Comparison of ENCODE assay signal across 19 cellular contexts in the genomic region with DNA sequence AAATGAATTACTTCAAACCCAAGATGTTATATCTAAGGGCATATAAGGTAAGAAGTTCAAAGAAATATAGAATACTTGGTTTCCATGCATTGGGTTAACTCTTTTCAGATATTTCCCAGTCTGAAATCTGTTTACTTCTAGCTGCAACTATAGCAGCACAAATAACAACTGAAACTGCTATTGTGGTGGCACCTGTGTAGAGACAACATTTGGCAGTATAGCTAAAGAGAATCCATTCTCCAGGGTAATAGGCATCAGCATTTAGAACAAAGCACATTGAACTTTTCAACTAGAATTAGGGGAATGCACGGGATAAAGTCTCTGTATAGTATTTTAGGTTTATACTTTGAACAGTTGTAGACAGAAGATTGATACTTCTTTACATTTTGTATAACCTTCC.
"Had no signal": no experiment of that assay in that cellular context is flagged by ENCODE, and none has a peak within 500 bp of the region (broad histone marks: within the 10 kb centered on the region; RNA-seq: fewer than 3 reads in every experiment).

No MANE protein-coding gene starts in this region.

- DNase-seq: natural killer cell; occipital lobe; ovary; posterior cingulate gyrus; psoas muscle; right cardiac atrium; right lobe of liver; sigmoid colon; small intestine; stimulated activated CD4-positive, alpha-beta T cell treated with anti-CD3 and anti-CD28 coated beads, Interleukin-15, amount 100 ng/mL, for 24 hours; stimulated activated CD4-positive, alpha-beta T cell treated with anti-CD3 and anti-CD28 coated beads, Interleukin-2, amount 100 ng/mL, for 24 hours; stimulated activated CD4-positive, alpha-beta T cell treated with anti-CD3 and anti-CD28 coated beads, Interleukin-2, amount 100 ng/mL, for 48 hours; stimulated activated CD4-positive, alpha-beta T cell treated with anti-CD3 and anti-CD28 coated beads, Interleukin-4, amount 100 ng/mL, for 24 hours; stimulated activated naive B cell treated with anti-CD40 and anti-IgM and Interleukin-4, amounts not matched to agents 10 μg/mL and 1 μg/mL and 100 μg/mL, for 72 hours; stimulated activated naive CD4-positive, alpha-beta T cell treated with Interleukin-2 at 50 U/mL for 16 hours; stomach; thyroid gland; trophoblast cell; upper lobe of left lung had no signal
